ENCODE assay signal across 8 cellular contexts in genomic region chr2:233075966-233076339, GRCh38. TPM values are rescaled to one million over a fixed set of nuclear protein-coding genes. Genes with fewer than 3 reads are reported as not detected.
DNase-seq lines count a peak whose midpoint lies in the region; ATAC-seq and TF ChIP-seq lines count a peak whose summit lies in the region.

No MANE protein-coding gene starts in this region.

- peak; percentile 70 for DNase-seq in DND-41
- peak; percentile 23 for DNase-seq in activated CD8-positive, alpha-beta T cell treated with anti-CD3 and anti-CD28 coated beads for 36 hours
- DNase-seq in neural progenitor cell (ENCODE audit: low spot score): no peak
- DNase-seq in mucosa of gallbladder (ENCODE audit: low spot score): no peak
- no peak for DNase-seq in DMS79 (lab: John Stamatoyannopoulos, UW)
- DNase-seq in activated CD4-positive, alpha-beta T cell treated with anti-CD3 and anti-CD28 coated beads for 1 hour: no peak

- H3K36me3 Mint-ChIP-seq in activated CD8-positive, alpha-beta T cell treated with anti-CD3 and anti-CD28 coated beads for 36 hours (ENCODE audit: low read depth): peaks cover 36% of the 10 kb centered on the region
- H3K36me3 Mint-ChIP-seq in neural progenitor cell: no peaks in the 10 kb centered on the region

- peaks cover 22% of the 10 kb centered on the region for H4K20me1 ChIP-seq in DND-41 (ENCODE audit: insufficient read depth, low read length)
- no peaks in the 10 kb centered on the region for H4K20me1 ChIP-seq in neural progenitor cell (ENCODE audit: low read depth)

- TF ChIP-seq CTCF in DND-41 (IDR thresholded peaks at IDR 0.05; ENCODE audit: borderline replicate concordance, extremely low read depth, low read length, poor library complexity, severe bottlenecking) (no peak), neural progenitor cell (IDR thresholded peaks at IDR 0.05) (no peak)
- TF ChIP-seq CTCF in activated CD8-positive, alpha-beta T cell treated with anti-CD3 and anti-CD28 coated beads for 36 hours (IDR thresholded peaks at IDR 0.05): no peak

- POLR2A ChIA-PET in activated CD8-positive, alpha-beta T cell treated with anti-CD3 and anti-CD28 coated beads for 36 hours (lab: Charles Lee): interaction anchor here (0.9 to 10.3 kb wide), 4 partner anchors 9 to 25 kb away, joined by 3 to 119 read pairs (median 5); partner anchors contain the start of gene INPP5D

- H3K9me3 ChIP-seq in DND-41 (ENCODE audit: insufficient read depth, low read length, severe bottlenecking) (peaks cover 4% of the 10 kb centered on the region), neural progenitor cell (ENCODE audit: low read depth) (no peaks in the 10 kb centered on the region)

- H3K9ac ChIP-seq in DND-41 (ENCODE audit: low read depth, low read length) (peak overlapping the region; percentile 40), neural progenitor cell (no peak overlapping the region)

- intact Hi-C loops in activated CD8-positive, alpha-beta T cell treated with anti-CD3 and anti-CD28 coated beads for 36 hours (cut with micrococcal nuclease): loop anchor here (2.0 kb wide), 1 partner anchor 15 kb away; the partner anchor contains the start of gene INPP5D

- peaks cover 4% of the 10 kb centered on the region for H3K9me3 Mint-ChIP-seq in activated CD8-positive, alpha-beta T cell treated with anti-CD3 and anti-CD28 coated beads for 36 hours
- peaks cover 5% of the 10 kb centered on the region for H3K9me3 Mint-ChIP-seq in neural progenitor cell

- H2AFZ ChIP-seq in DND-41 (ENCODE audit: low read depth, low read length) (peak overlapping the region; percentile 19; the same call in 1 of the 2 replicates), neural progenitor cell (replicated peaks) (peak overlapping the region; percentile 91)

- H3K79me2 ChIP-seq in DND-41 (ENCODE audit: insufficient read depth, low read length) (peaks cover 19% of the 10 kb centered on the region), neural progenitor cell (ENCODE audit: low read depth) (no peaks in the 10 kb centered on the region)

- CTCF ChIA-PET in activated CD8-positive, alpha-beta T cell treated with anti-CD3 and anti-CD28 coated beads for 36 hours (lab: Charles Lee): interaction anchor here (1.2 to 1.8 kb wide), 2 partner anchors 15 to 22 kb away, joined by 5 to 13 read pairs; no protein-coding TSS in a partner anchor

- H3K36me3 ChIP-seq in DND-41 (ENCODE audit: insufficient read depth, low read length) (peaks cover 24% of the 10 kb centered on the region), neural progenitor cell (no peaks in the 10 kb centered on the region)

- peaks cover 40% of the 10 kb centered on the region for H3K4me1 Mint-ChIP-seq in activated CD8-positive, alpha-beta T cell treated with anti-CD3 and anti-CD28 coated beads for 36 hours (ENCODE audit: low read depth)
- no peaks in the 10 kb centered on the region for H3K4me1 Mint-ChIP-seq in neural progenitor cell

- H3K27me3 ChIP-seq in DND-41 (ENCODE audit: insufficient read depth, low read length, poor library complexity) (no peaks in the 10 kb centered on the region), neural progenitor cell (no peaks in the 10 kb centered on the region)

- H3K4me3 ChIP-seq in DND-41 (ENCODE audit: low read depth in 1 of 2, low read length in 2 of 2): no peak overlapping the region; a peak in 1 of 4 replicates
- no peak overlapping the region for H3K4me3 ChIP-seq in neural progenitor cell

- H3K4me2 ChIP-seq in DND-41 (ENCODE audit: insufficient read depth, low read length) (peak overlapping the region; percentile 31), neural progenitor cell (no peak overlapping the region)

- H3F3A ChIP-seq in neural progenitor cell (ENCODE audit: low read depth): no peaks in the 10 kb centered on the region

- peak; percentile 90 for ATAC-seq in DND-41 (ENCODE audit: insufficient read depth, low read depth)
- ATAC-seq in GM19397 (IDR thresholded peaks at IDR 0.05; ENCODE audit: unreplicated experiment): peak; percentile 48
- peak; percentile 46 for ATAC-seq in HG03196 (IDR thresholded peaks at IDR 0.05; ENCODE audit: unreplicated experiment)
- peak; percentile 28 for ATAC-seq in activated CD8-positive, alpha-beta T cell treated with anti-CD3 and anti-CD28 coated beads for 36 hours

- H3K4me3 Mint-ChIP-seq in activated CD8-positive, alpha-beta T cell treated with anti-CD3 and anti-CD28 coated beads for 36 hours: no peak overlapping the region
- H3K4me3 Mint-ChIP-seq in neural progenitor cell: no peak overlapping the region

- no peaks in the 10 kb centered on the region for H3K27me3 Mint-ChIP-seq in activated CD8-positive, alpha-beta T cell treated with anti-CD3 and anti-CD28 coated beads for 36 hours
- H3K27me3 Mint-ChIP-seq in neural progenitor cell (ENCODE audit: insufficient read depth, low read depth): no peaks in the 10 kb centered on the region

- peak overlapping the region; percentile 78 for H3K27ac ChIP-seq in DND-41 (ENCODE audit: low read length)
- no peak overlapping the region for H3K27ac ChIP-seq in neural progenitor cell

- peaks cover 46% of the 10 kb centered on the region for H3K4me1 ChIP-seq in DND-41 (ENCODE audit: insufficient read depth, low read length)
- H3K4me1 ChIP-seq in neural progenitor cell: peaks cover 12% of the 10 kb centered on the region

- H3K27ac Mint-ChIP-seq in activated CD8-positive, alpha-beta T cell treated with anti-CD3 and anti-CD28 coated beads for 36 hours: no peak overlapping the region
- no peak overlapping the region for H3K27ac Mint-ChIP-seq in neural progenitor cell

RNA-seq across cellular contexts. Expression of gene INPP5D, which starts 15.8 kb away (rescaled TPM):
- total RNA-seq in activated CD8-positive, alpha-beta T cell treated with anti-CD3 and anti-CD28 coated beads for 36 hours: 10 to 100 TPM; 38.6 to 40.2 TPM
- total RNA-seq in neural progenitor cell (ENCODE audit: low replicate concordance) (2.9 and 4.2 TPM in 2 replicates), mucosa of gallbladder (30.4 TPM)

RNA-seq across cellular contexts. Expression of gene NEU2, which starts 43.5 kb away (rescaled TPM):
- not detected for total RNA-seq in activated CD8-positive, alpha-beta T cell treated with anti-CD3 and anti-CD28 coated beads for 36 hours
- total RNA-seq in neural progenitor cell (ENCODE audit: low replicate concordance) (not detected in 2 replicates), mucosa of gallbladder (not detected)

Comparison
In these comparisons a context has a peak if more than half of its experiments do, and no peak if none do; other contexts are left out.
1. ATAC-seq: peak in every context shown above with its lines; median percentile 90 in DND-41; 48 in GM19397; 46 in HG03196; 28 in activated CD8-positive, alpha-beta T cell treated with anti-CD3 and anti-CD28 coated beads for 36 hours.
2. DNase-seq: peak in DND-41 (single experiment) and activated CD8-positive, alpha-beta T cell treated with anti-CD3 and anti-CD28 coated beads for 36 hours (single experiment); none in neural progenitor cell (single experiment), mucosa of gallbladder (single experiment), DMS79 (single experiment) and activated CD4-positive, alpha-beta T cell treated with anti-CD3 and anti-CD28 coated beads for 1 hour (single experiment).